In genomic region chr6:13418838-13419237, GRCh38 we compare ENCODE assay signal across 26 cellular contexts.
DNase-seq lines count a peak whose midpoint lies in the region; ATAC-seq, FAIRE-seq and TF ChIP-seq lines count a peak whose summit lies in the region.
"Had no signal": no experiment of that assay in that cellular context is flagged by ENCODE, and none has a peak within 500 bp of the region (broad histone marks: within the 10 kb centered on the region; RNA-seq: fewer than 3 reads in every experiment).

No MANE protein-coding gene starts in this region.

- H4K91ac ChIP-seq in H1 (replicated peaks; ENCODE audit: insufficient read length, low read length): no peak overlapping the region

- peak overlapping the region; percentile 92 to 98 for H3K27ac Mint-ChIP-seq in natural killer cell
- peak overlapping the region in 1 of 2 donors; percentile 72 for H3K27ac Mint-ChIP-seq in natural killer cell treated with Interleukin-12 subunit alpha and Interleukin-12 subunit beta and Interleukin-15 and Interleukin-18, amount 100 ng/mL, for 72 hours
- H3K27ac Mint-ChIP-seq in naive B cell: peak overlapping the region in 2 of 6 donors; percentile 28 to 48
- H3K27ac Mint-ChIP-seq: mesothelial cell of epicardium; nephron progenitor cell; T-helper 1 cell treated with Interleukin-12 subunit alpha and Interleukin-12 subunit beta and Interleukin-4 antibody, amounts not matched to agents 30 μg/mL and 1 μg/mL, for 36 hours had no signal

- no peak overlapping the region for H3K23ac ChIP-seq in H1 (ENCODE audit: insufficient read length)

- H3K9me3 Mint-ChIP-seq in natural killer cell (no peaks in the 10 kb centered on the region), naive B cell (peaks cover 0 to 4% (median 0%) of the 10 kb centered on the region in 7 donors)
- peaks cover 4% of the 10 kb centered on the region for H3K9me3 Mint-ChIP-seq in natural killer cell treated with Interleukin-12 subunit alpha and Interleukin-12 subunit beta and Interleukin-15 and Interleukin-18, amount 100 ng/mL, for 72 hours
- H3K9me3 Mint-ChIP-seq: mesothelial cell of epicardium, nephron progenitor cell had no signal

- H3K4me3 ChIP-seq in H1 (ENCODE audit: extremely low read depth in 1 of 4, insufficient read depth in 2 of 4, low read depth in 3 of 4, low read length in 4 of 4): no peak overlapping the region
- no peak overlapping the region for H3K4me3 ChIP-seq in spleen
- H3K4me3 ChIP-seq: colonic mucosa had no signal

- H3K27ac ChIP-seq in H1 (ENCODE audit: low read depth, low read length): no peak overlapping the region
- no peak overlapping the region for H3K27ac ChIP-seq in spleen
- H3K27ac ChIP-seq: brain microvascular endothelial cell, C4-2B, colonic mucosa, HL-60, parathyroid adenoma had no signal

- H3K9ac ChIP-seq in H1 (replicated peaks in 1 of 4; ENCODE audit: extremely low read depth in 1 of 4, low read depth in 3 of 4, low read length in 3 of 4): no peak overlapping the region
- H3K9ac ChIP-seq: parathyroid adenoma had no signal

- H3K9me3 ChIP-seq in H1 (ENCODE audit: insufficient read depth in 2 of 2, low read depth in 1 of 2, low read length in 1 of 2) (no peaks in the 10 kb centered on the region), spleen (no peaks in the 10 kb centered on the region)
- H3K9me3 ChIP-seq: colonic mucosa had no signal

- no peak overlapping the region; the same call in 1 of the 2 replicates for H2BK5ac ChIP-seq in H1 (ENCODE audit: low read depth, low read length)

- no peak for TF ChIP-seq EP300 in H1 (IDR thresholded peaks at IDR 0.05; ENCODE audit: borderline replicate concordance in 1 of 2, low read depth in 2 of 2, low read length in 2 of 2)

- no peak overlapping the region for H3K18ac ChIP-seq in H1 (ENCODE audit: extremely low read depth, low read length)

- H3K4me3 Mint-ChIP-seq in natural killer cell (peak overlapping the region; percentile 90), naive B cell (peak overlapping the region in 7 of 8 donors; percentile 6 to 85 (median 78))
- no peak overlapping the region for H3K4me3 Mint-ChIP-seq in natural killer cell treated with Interleukin-12 subunit alpha and Interleukin-12 subunit beta and Interleukin-15 and Interleukin-18, amount 100 ng/mL, for 72 hours
- H3K4me3 Mint-ChIP-seq: mesothelial cell of epicardium; nephron progenitor cell; T-helper 1 cell treated with Interleukin-12 subunit alpha and Interleukin-12 subunit beta and Interleukin-4 antibody, amounts not matched to agents 30 μg/mL and 1 μg/mL, for 36 hours had no signal

- no peaks in the 10 kb centered on the region for H3K23me2 ChIP-seq in H1 (ENCODE audit: low read depth, low read length)

- no peak overlapping the region for H2AK5ac ChIP-seq in H1 (ENCODE audit: low read depth, low read length)

- H3K36me3 ChIP-seq in H1 (ENCODE audit: control insufficient read depth in 2 of 4, insufficient read depth in 4 of 4, low read length in 3 of 4) (no peaks in the 10 kb centered on the region), spleen (peaks cover 0 to 20% (median 0%) of the 10 kb centered on the region in 6 donors)
- H3K36me3 ChIP-seq: brain microvascular endothelial cell, colonic mucosa had no signal

- no peak for ATAC-seq in natural killer cell
- no peak for ATAC-seq in natural killer cell treated with Interleukin-12 subunit alpha and Interleukin-12 subunit beta and Interleukin-15 and Interleukin-18, amount 100 ng/mL, for 72 hours
- ATAC-seq in naive B cell (ENCODE audit: low read depth in 2 of 2): no peak
- ATAC-seq in GM18868 (IDR thresholded peaks at IDR 0.05; ENCODE audit: unreplicated experiment): no peak
- ATAC-seq: HCT116, left colon had no signal

- no peaks in the 10 kb centered on the region for H3K79me1 ChIP-seq in H1 (ENCODE audit: low read depth, low read length)

- 0 out of 2 replicates have a peak overlapping the region, but pooled peaks have one; percentile 94 for H2BK12ac ChIP-seq in H1 (ENCODE audit: low read depth, low read length)

- no peak overlapping the region for H4K5ac ChIP-seq in H1 (ENCODE audit: insufficient read length, low read depth, low read length)

- no peak for TF ChIP-seq RAD21 in H1 (IDR thresholded peaks at IDR 0.05 in 1 of 2, conservative IDR thresholded peaks at IDR 0.05 in 1 of 2; ENCODE audit: low read depth in 2 of 2, low read length in 2 of 2)

- DNase-seq in natural killer cell (no peak), H1 (ENCODE audit: low read depth in 1 of 2, low spot score in 2 of 2) (no peak), naive B cell (no peak), spleen (no peak), NOMO-1 treated with dmso at 0.1 percent for 144 hours (lab: John Stamatoyannopoulos, UW; ENCODE audit: unreplicated experiment) (no peak), NCI-H69 (lab: John Stamatoyannopoulos, UW) (no peak)
- no peak for DNase-seq in natural killer cell treated with Interleukin-12 subunit alpha and Interleukin-12 subunit beta and Interleukin-15 and Interleukin-18, amount 100 ng/mL, for 72 hours (ENCODE audit: low spot score)
- DNase-seq: ACHN; activated T-cell treated with anti-CD3 and anti-CD28 coated beads, Interleukin-2, amount 50 U/mL, for 1 hour; brain microvascular endothelial cell; Calu3; colonic mucosa; EL; left colon; NCI-H187; NCI-H2227 treated with DMSO at 0.1 percent for 48 hours; NCI-H748 treated with DMSO at 0.1 percent for 48 hours; nephron progenitor cell; stimulated activated CD8-positive, alpha-beta memory T cell treated with anti-CD3 and anti-CD28 coated beads, Interleukin-4, amount 100 ng/mL, for 48 hours had no signal

- CTCF ChIA-PET in H1 (lab: Charles Lee; ENCODE audit: partially characterized antibody): no interaction called here

- H3K4me1 Mint-ChIP-seq in natural killer cell (peaks cover 89 to 91% of the 10 kb centered on the region in 2 donors), naive B cell (peaks cover 24 to 33% (median 26%) of the 10 kb centered on the region in 3 donors)
- H3K4me1 Mint-ChIP-seq in natural killer cell treated with Interleukin-12 subunit alpha and Interleukin-12 subunit beta and Interleukin-15 and Interleukin-18, amount 100 ng/mL, for 72 hours (ENCODE audit: low read depth in 2 of 2): peaks cover 56 to 68% of the 10 kb centered on the region in 2 donors

- TF ChIP-seq CTCF in natural killer cell (IDR thresholded peaks at IDR 0.05) (no peak), H1 (IDR thresholded peaks at IDR 0.05; ENCODE audit: control extremely low read depth in 1 of 3, insufficient read depth in 1 of 3, low read depth in 1 of 3, low read length in 3 of 3) (no peak), spleen (IDR thresholded peaks at IDR 0.05 in 8 of 11, conservative IDR thresholded peaks at IDR 0.05 in 3 of 11) (no peak)

- intact Hi-C loops in natural killer cell (cut with micrococcal nuclease): no loop called here
- intact Hi-C loops in spleen (cut with DNase I; ENCODE audit: low total_unique reads): no loop called here

- H3K36me3 Mint-ChIP-seq in natural killer cell (no peaks in the 10 kb centered on the region), naive B cell (peaks cover 7 to 9% of the 10 kb centered on the region in 2 donors)
- peaks cover 4% of the 10 kb centered on the region for H3K36me3 Mint-ChIP-seq in natural killer cell treated with Interleukin-12 subunit alpha and Interleukin-12 subunit beta and Interleukin-15 and Interleukin-18, amount 100 ng/mL, for 72 hours
- H3K36me3 Mint-ChIP-seq: mesothelial cell of epicardium had no signal

- H3K27me3 ChIP-seq in H1 (replicated peaks in 1 of 4; ENCODE audit: control insufficient read depth in 3 of 4, extremely low read depth in 1 of 4, insufficient read depth in 3 of 4, low read length in 3 of 4): no peaks in the 10 kb centered on the region
- no peaks in the 10 kb centered on the region for H3K27me3 ChIP-seq in spleen (replicated peaks in 1 of 7)
- H3K27me3 ChIP-seq: brain microvascular endothelial cell, colonic mucosa had no signal

- no peak overlapping the region for H3K14ac ChIP-seq in H1 (ENCODE audit: insufficient read length)

- no peak overlapping the region for H2BK15ac ChIP-seq in H1 (ENCODE audit: low read length)

- peak overlapping the region; percentile 81; the same call in 1 of the 2 replicates for H2BK20ac ChIP-seq in H1 (ENCODE audit: low read length)

- no peak overlapping the region for H3K56ac ChIP-seq in H1 (replicated peaks; ENCODE audit: insufficient read length, low read depth, low read length)

- WGBS in H1 (ENCODE audit: extremely low coverage in 1 of 2, insufficient coverage in 1 of 2, insufficient read length in 1 of 2, insufficient replicate concordance in 2 of 2, low coverage in 1 of 2, low lambda C conversion rate in 2 of 2, missing lambda C conversion rate in 1 of 2), 2 experiments: 90% methylated on average over 5 of the region's 5 CpGs; no CpG with 5 or more reads in 1 of the 2 experiments
- 61 to 82% (median 67%) methylated on average over 5 of the region's 5 CpGs for WGBS in spleen, 5 donors

- no peaks in the 10 kb centered on the region for H3K27me3 Mint-ChIP-seq in natural killer cell (ENCODE audit: low read depth in 2 of 2)
- H3K27me3 Mint-ChIP-seq in natural killer cell treated with Interleukin-12 subunit alpha and Interleukin-12 subunit beta and Interleukin-15 and Interleukin-18, amount 100 ng/mL, for 72 hours: no peaks in the 10 kb centered on the region
- H3K27me3 Mint-ChIP-seq in naive B cell: peaks cover 0 to 12% (median 8%) of the 10 kb centered on the region in 3 donors

- no peaks in the 10 kb centered on the region for H3K79me2 ChIP-seq in H1 (ENCODE audit: control insufficient read depth in 1 of 2, insufficient read depth in 2 of 2, low read length in 2 of 2)

- no peaks in the 10 kb centered on the region for H4K20me1 ChIP-seq in H1 (replicated peaks in 1 of 2; ENCODE audit: control insufficient read depth in 1 of 2, insufficient read depth in 2 of 2, low read length in 2 of 2)

- FAIRE-seq in H1 (lab: Jason Lieb, UNC): no peak

- POLR2A ChIA-PET in H1 (lab: Charles Lee; ENCODE audit: partially characterized antibody): no interaction called here

- H2BK120ac ChIP-seq in H1 (replicated peaks; ENCODE audit: low read depth, low read length): no peak overlapping the region

- H4K8ac ChIP-seq in H1 (ENCODE audit: extremely low read depth, insufficient read depth, low read length): no peak overlapping the region

- H2AFZ ChIP-seq in H1 (ENCODE audit: low read length): no peak overlapping the region
- H2AFZ ChIP-seq: parathyroid adenoma had no signal

- no peak overlapping the region for H3K4ac ChIP-seq in H1 (replicated peaks; ENCODE audit: insufficient read length, low read depth, low read length)

- TF ChIP-seq POLR2A in H1 (IDR thresholded peaks at IDR 0.05; ENCODE audit: control extremely low read depth in 1 of 2, low read depth in 2 of 2, low read length in 2 of 2) (no peak), spleen (IDR thresholded peaks at IDR 0.05) (no peak)

- no peak overlapping the region for H3K4me2 ChIP-seq in H1 (ENCODE audit: insufficient read depth in 1 of 2, low read depth in 2 of 2, low read length in 2 of 2)

- H3K4me1 ChIP-seq in H1 (replicated peaks in 1 of 4; ENCODE audit: control insufficient read depth in 3 of 4, insufficient read depth in 4 of 4, low read length in 3 of 4) (peaks cover 12 to 19% (median 14%) of the 10 kb centered on the region in 4 experiments; a peak in 6 of 7 replicates), spleen (peaks cover 16 to 71% (median 36%) of the 10 kb centered on the region in 6 donors)
- H3K4me1 ChIP-seq: colonic mucosa had no signal

TF ChIP-seq in H1, 55 proteins besides CTCF, POLR2A, EP300 and RAD21 (continues in another document):
- TF ChIP-seq EGR1 (IDR thresholded peaks at IDR 0.05; ENCODE audit: borderline replicate concordance, low read depth, low read length): no peak
- no peak for TF ChIP-seq RBBP5 (IDR thresholded peaks at IDR 0.05; ENCODE audit: borderline replicate concordance, low read depth, low read length)
